ENCODE assay signal across 8 cellular contexts in genomic region chr17:17416007-17416399, GRCh38.
A peak's percentile ranks its signal among the peaks of the same experiment; 100 is the strongest.
DNase-seq lines count a peak whose midpoint lies in the region; ATAC-seq and TF ChIP-seq lines count a peak whose summit lies in the region.

No MANE protein-coding gene starts in this region.

- H3K79me2 ChIP-seq in OCI-LY7 (ENCODE audit: insufficient read depth, low read depth, low read length): no peaks in the 10 kb centered on the region

- peak overlapping the region; percentile 79 for H2AFZ ChIP-seq in OCI-LY7 (ENCODE audit: low read length)

- H3K9me3 ChIP-seq in OCI-LY7 (ENCODE audit: low read length): peaks cover 19% of the 10 kb centered on the region; the same call in 1 of the 2 replicates
- H3K9me3 ChIP-seq in breast epithelium: no peaks in the 10 kb centered on the region
- H3K9me3 ChIP-seq in lung (ENCODE audit: control insufficient read depth in 2 of 2, insufficient read depth in 1 of 2, low read length in 1 of 2): no peaks in the 10 kb centered on the region

- peak; percentile 29 for DNase-seq in COR-L47 (lab: John Stamatoyannopoulos, UW)
- DNase-seq in HT1080 (ENCODE audit: low read depth): peak; percentile 88
- peak; percentile 89 for DNase-seq in OCI-LY7 (ENCODE audit: low spot score)
- DNase-seq in breast epithelium (ENCODE audit: low spot score in 2 of 2): no peak
- DNase-seq in lung (ENCODE audit: low spot score): no peak

- H3K4me2 ChIP-seq in OCI-LY7 (ENCODE audit: low read length): peak overlapping the region; percentile 31; the same call in 1 of the 2 replicates

- CTCF ChIA-PET in OCI-LY7 (lab: Charles Lee; ENCODE audit: unreplicated experiment): no interaction called here

- H3K36me3 ChIP-seq in OCI-LY7 (ENCODE audit: insufficient read depth, low read length): no peaks in the 10 kb centered on the region
- no peaks in the 10 kb centered on the region for H3K36me3 ChIP-seq in breast epithelium
- H3K36me3 ChIP-seq in lung (ENCODE audit: control insufficient read depth in 2 of 2, insufficient read depth in 2 of 2, low read length in 2 of 2): no peaks in the 10 kb centered on the region

- H3K27me3 ChIP-seq in breast epithelium (no peaks in the 10 kb centered on the region), lung (ENCODE audit: control insufficient read depth, insufficient read depth) (no peaks in the 10 kb centered on the region)

- H3K4me3 ChIP-seq in OCI-LY7 (ENCODE audit: low read depth, low read length, poor library complexity, severe bottlenecking) (no peak overlapping the region), breast epithelium (no peak overlapping the region), lung (no peak overlapping the region)

- no peaks in the 10 kb centered on the region for H4K20me1 ChIP-seq in OCI-LY7 (ENCODE audit: insufficient read depth, low read length)

- TF ChIP-seq CTCF in OCI-LY7 (conservative IDR thresholded peaks at IDR 0.05; ENCODE audit: low read length) (no peak), breast epithelium (IDR thresholded peaks at IDR 0.05) (no peak), lung (IDR thresholded peaks at IDR 0.05; ENCODE audit: control extremely low read depth, extremely low read depth) (no peak)

- intact Hi-C loops in OCI-LY7 (cut with micrococcal nuclease; ENCODE audit: unreplicated experiment): no loop called here
- intact Hi-C loops in breast epithelium (cut with DNase I; ENCODE audit: low total_unique reads): no loop called here

- ATAC-seq in lung (ENCODE audit: insufficient read depth, low FRiP score) (peak; percentile 48), HG03442 (IDR thresholded peaks at IDR 0.05; ENCODE audit: unreplicated experiment) (no peak), HG03469 (IDR thresholded peaks at IDR 0.05; ENCODE audit: unreplicated experiment) (no peak), HG03520 (IDR thresholded peaks at IDR 0.05; ENCODE audit: unreplicated experiment) (no peak)

- TF ChIP-seq POLR2A in breast epithelium (IDR thresholded peaks at IDR 0.05): no peak

- no peaks in the 10 kb centered on the region for H3K9me2 ChIP-seq in OCI-LY7 (ENCODE audit: insufficient read depth, low read length)

- peak overlapping the region; percentile 4 for H3K27ac ChIP-seq in OCI-LY7 (ENCODE audit: low read depth, low read length, poor library complexity, severe bottlenecking)
- peak overlapping the region; percentile 89 to 95 for H3K27ac ChIP-seq in breast epithelium
- peak overlapping the region; percentile 67 to 87 for H3K27ac ChIP-seq in lung (ENCODE audit: low read depth in 1 of 2, low read length in 1 of 2)

- POLR2A ChIA-PET in OCI-LY7 (lab: Charles Lee): interaction anchor here (0.6 to 0.7 kb wide), 2 partner anchors 58 to 409 kb away, joined by 3 read pairs; no protein-coding TSS in a partner anchor

- H3K4me1 ChIP-seq in OCI-LY7 (ENCODE audit: insufficient read depth, low read length, poor library complexity, severe bottlenecking) (peaks cover 9% of the 10 kb centered on the region), breast epithelium (peaks cover 0 to 8% of the 10 kb centered on the region in 2 donors), lung (ENCODE audit: control insufficient read depth in 2 of 2, insufficient read depth in 2 of 2, low read length in 2 of 2) (peaks cover 5 to 9% of the 10 kb centered on the region in 2 donors)

- 85 to 89% methylated on average over 2 of the region's 2 CpGs for WGBS in lung, 2 donors

- no TSS peak for BruUV-seq in OCI-LY7 (replicated peaks; lab: Mats Ljungman, UMichigan)

Comparison
In these comparisons a context has a peak if more than half of its experiments do, and no peak if none do; other contexts are left out.
1. DNase-seq: peak in COR-L47 (single experiment), HT1080 (single experiment) and OCI-LY7 (single experiment); none in breast epithelium (0 of 2) and lung (single experiment).
2. H3K27ac ChIP-seq: peak in every context shown above with its lines; median percentile 92 in breast epithelium; 77 in lung; 4 in OCI-LY7.